23 cellular contexts compared by ENCODE assay signal in genomic region chr5:1068895-1069719, GRCh38. TPM values are rescaled to one million over a fixed set of nuclear protein-coding genes. Genes with fewer than 3 reads are reported as not detected.
DNase-seq lines count a peak whose midpoint lies in the region; ATAC-seq and TF ChIP-seq lines count a peak whose summit lies in the region.
"Had no signal": no experiment of that assay in that cellular context is flagged by ENCODE, and none has a peak within 500 bp of the region (broad histone marks: within the 10 kb centered on the region; RNA-seq: fewer than 3 reads in every experiment).

No MANE protein-coding gene starts in this region.

- POLR2A ChIA-PET in RWPE1 (lab: Yijun Ruan, JAX; ENCODE audit: low non-redundant PET), result no interaction called here

- no peak for TF ChIP-seq CTCF in right atrium auricular region (IDR thresholded peaks at IDR 0.05)
- TF ChIP-seq CTCF in RWPE1 (conservative IDR thresholded peaks at IDR 0.05; ENCODE audit: low read depth), result no peak
- no peak for TF ChIP-seq CTCF in upper lobe of right lung (IDR thresholded peaks at IDR 0.05)
- no peak for TF ChIP-seq CTCF in lower leg skin (IDR thresholded peaks at IDR 0.05)

- DNase-seq in Right ventricle myocardium superior, result no peak
- DNase-seq in right atrium auricular region (ENCODE audit: low spot score), result no peak
- DNase-seq in RWPE1 (ENCODE audit: low spot score), result no peak
- peak; percentile 27 for DNase-seq in left ventricle myocardium superior
- DNase-seq in upper lobe of right lung, result no peak
- no peak for DNase-seq in effector CD8-positive, alpha-beta T cell (lab: John Stamatoyannopoulos, UW)
- DNase-seq in lower leg skin (ENCODE audit: low spot score in 2 of 2), result no peak
- DNase-seq: Calu3; CD8-positive, alpha-beta memory T cell; DMS153; HFFc6; KBM-7; MM.1S; NCI-H1048; NCI-H1417 treated with DMSO at 0.1 percent for 48 hours; NCI-H187; NCI-H446 treated with DMSO at 0.1 percent for 48 hours; NCI-H526 treated with DMSO at 0.1 percent for 48 hours; OCI-M1; RPMI8226 had no signal

- H3K27ac ChIP-seq in right atrium auricular region (no peak overlapping the region), RWPE1 (0 out of 2 replicates have a peak overlapping the region, but pooled peaks have one; percentile 11), upper lobe of right lung (no peak overlapping the region)
- H3K27ac ChIP-seq: C4-2B had no signal

- H3K9me3 ChIP-seq in right atrium auricular region (no peaks in the 10 kb centered on the region), upper lobe of right lung (no peaks in the 10 kb centered on the region)

- H3K4me1 ChIP-seq in right atrium auricular region, result no peaks in the 10 kb centered on the region
- H3K4me1 ChIP-seq in upper lobe of right lung, result no peaks in the 10 kb centered on the region

- ATAC-seq in Right ventricle myocardium superior (ENCODE audit: poor library complexity) (peak; percentile 16), left ventricle myocardium superior (peak; percentile 17), upper lobe of right lung (peak; percentile 10), GM18511 (IDR thresholded peaks at IDR 0.05; ENCODE audit: unreplicated experiment) (no peak)
- ATAC-seq: SK-N-SH treated with all-trans-retinoic acid at 6 μM for 48 hours had no signal

- H3K27me3 ChIP-seq in right atrium auricular region, result no peaks in the 10 kb centered on the region
- H3K27me3 ChIP-seq in upper lobe of right lung, result no peaks in the 10 kb centered on the region

- H3K4me3 ChIP-seq in right atrium auricular region, result no peak overlapping the region
- no peak overlapping the region for H3K4me3 ChIP-seq in upper lobe of right lung
- no peak overlapping the region for H3K4me3 ChIP-seq in lower leg skin (ENCODE audit: low read depth, poor library complexity, severe bottlenecking)

- H3K36me3 ChIP-seq in right atrium auricular region (peaks cover 19% of the 10 kb centered on the region), upper lobe of right lung (peaks cover 26% of the 10 kb centered on the region)

- CTCF ChIA-PET in RWPE1 (lab: Yijun Ruan, JAX), result no interaction called here

- TF ChIP-seq POLR2A in lower leg skin (IDR thresholded peaks at IDR 0.05), result no peak

- intact Hi-C loops in Right ventricle myocardium superior (cut with DNase I), result no loop called here
- intact Hi-C loops in left ventricle myocardium superior (cut with micrococcal nuclease), result no loop called here
- intact Hi-C loops in upper lobe of right lung (cut with DNase I), result no loop called here
- intact Hi-C loops in lower leg skin (cut with DNase I; ENCODE audit: low total_unique reads), result no loop called here

- WGBS in lower leg skin, 2 donors, result 89 to 92% methylated on average over 33 of the region's 33 CpGs

RNA-seq across cellular contexts. Expression of gene SLC12A7, which starts 42.8 kb away (rescaled TPM):
- 172 TPM for total RNA-seq in Right ventricle myocardium superior
- 10 to 100 TPM; 28.5 to 42.3 TPM for total RNA-seq in right atrium auricular region
- total RNA-seq in left ventricle myocardium superior, result 230 TPM
- total RNA-seq in upper lobe of right lung, result 49.6 TPM
- 10 to 100 TPM; 10.6 to 32.2 (median 18.1) TPM for total RNA-seq in lower leg skin
